ENCODE assay signal across 1 cellular context in the genomic region with DNA sequence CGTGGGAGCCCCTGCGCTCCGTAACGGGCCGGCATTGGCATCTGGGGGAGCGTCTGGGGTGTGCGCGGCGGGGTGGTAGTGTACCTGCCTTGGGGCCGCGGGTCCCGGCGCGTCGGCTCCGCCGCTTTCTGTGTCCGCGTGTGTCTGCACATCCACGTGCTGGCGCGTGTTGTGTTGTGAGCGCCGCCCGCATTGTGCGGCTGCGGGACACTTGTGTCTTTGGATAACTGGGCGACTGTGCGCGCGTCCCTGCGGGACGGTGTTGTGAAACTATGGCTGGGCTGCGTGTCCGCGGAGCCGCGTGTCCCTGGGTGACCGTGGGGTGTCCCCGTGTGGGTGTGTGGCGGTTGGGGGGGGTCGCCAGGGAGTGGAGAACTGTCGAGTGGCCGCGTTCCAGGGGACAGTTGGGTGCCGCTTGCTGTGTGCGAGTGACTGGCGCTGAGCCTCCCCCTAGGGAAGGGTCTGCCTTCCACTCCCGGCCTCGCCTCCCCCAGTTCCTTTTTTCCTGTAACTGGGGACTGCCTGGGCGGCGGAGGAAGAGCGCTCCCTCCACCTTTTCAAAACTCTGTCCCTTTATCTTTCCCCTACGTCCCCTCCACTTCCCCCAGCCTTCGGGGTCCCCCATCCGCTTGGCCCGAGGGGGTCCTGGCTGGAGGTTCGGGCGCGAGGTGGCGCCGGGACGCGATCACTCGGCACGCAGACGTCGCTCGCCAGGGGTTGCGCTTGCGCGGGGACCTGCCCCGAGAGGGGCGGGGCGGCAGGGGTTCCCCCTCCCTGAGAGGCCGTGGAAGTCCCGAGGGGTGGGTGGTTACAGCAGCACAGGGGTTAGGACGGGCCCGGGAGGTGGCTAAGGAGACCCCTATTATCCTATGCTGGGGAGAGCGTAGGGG.
TF ChIP-seq lines count a peak whose summit lies in the region.

No MANE protein-coding gene starts in this region.

TF ChIP-seq in HepG2, 621 proteins besides CTCF, POLR2A, EP300 and RAD21 (continued from another document and continues in another):
- TF ChIP-seq, protein P1, sequence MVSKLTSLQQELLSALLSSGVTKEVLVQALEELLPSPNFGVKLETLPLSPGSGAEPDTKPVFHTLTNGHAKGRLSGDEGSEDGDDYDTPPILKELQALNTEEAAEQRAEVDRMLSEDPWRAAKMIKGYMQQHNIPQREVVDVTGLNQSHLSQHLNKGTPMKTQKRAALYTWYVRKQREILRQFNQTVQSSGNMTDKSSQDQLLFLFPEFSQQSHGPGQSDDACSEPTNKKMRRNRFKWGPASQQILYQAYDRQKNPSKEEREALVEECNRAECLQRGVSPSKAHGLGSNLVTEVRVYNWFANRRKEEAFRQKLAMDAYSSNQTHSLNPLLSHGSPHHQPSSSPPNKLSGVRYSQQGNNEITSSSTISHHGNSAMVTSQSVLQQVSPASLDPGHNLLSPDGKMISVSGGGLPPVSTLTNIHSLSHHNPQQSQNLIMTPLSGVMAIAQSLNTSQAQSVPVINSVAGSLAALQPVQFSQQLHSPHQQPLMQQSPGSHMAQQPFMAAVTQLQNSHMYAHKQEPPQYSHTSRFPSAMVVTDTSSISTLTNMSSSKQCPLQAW (CRISPR knock-in tag; IDR thresholded peaks at IDR 0.05): no peak
- TF ChIP-seq ZNF788 (CRISPR knock-in tag; IDR thresholded peaks at IDR 0.05; ENCODE audit: borderline replicate concordance): no peak
- TF ChIP-seq GTF2F1 (IDR thresholded peaks at IDR 0.05; ENCODE audit: low read length): no peak
- TF ChIP-seq, protein P2, sequence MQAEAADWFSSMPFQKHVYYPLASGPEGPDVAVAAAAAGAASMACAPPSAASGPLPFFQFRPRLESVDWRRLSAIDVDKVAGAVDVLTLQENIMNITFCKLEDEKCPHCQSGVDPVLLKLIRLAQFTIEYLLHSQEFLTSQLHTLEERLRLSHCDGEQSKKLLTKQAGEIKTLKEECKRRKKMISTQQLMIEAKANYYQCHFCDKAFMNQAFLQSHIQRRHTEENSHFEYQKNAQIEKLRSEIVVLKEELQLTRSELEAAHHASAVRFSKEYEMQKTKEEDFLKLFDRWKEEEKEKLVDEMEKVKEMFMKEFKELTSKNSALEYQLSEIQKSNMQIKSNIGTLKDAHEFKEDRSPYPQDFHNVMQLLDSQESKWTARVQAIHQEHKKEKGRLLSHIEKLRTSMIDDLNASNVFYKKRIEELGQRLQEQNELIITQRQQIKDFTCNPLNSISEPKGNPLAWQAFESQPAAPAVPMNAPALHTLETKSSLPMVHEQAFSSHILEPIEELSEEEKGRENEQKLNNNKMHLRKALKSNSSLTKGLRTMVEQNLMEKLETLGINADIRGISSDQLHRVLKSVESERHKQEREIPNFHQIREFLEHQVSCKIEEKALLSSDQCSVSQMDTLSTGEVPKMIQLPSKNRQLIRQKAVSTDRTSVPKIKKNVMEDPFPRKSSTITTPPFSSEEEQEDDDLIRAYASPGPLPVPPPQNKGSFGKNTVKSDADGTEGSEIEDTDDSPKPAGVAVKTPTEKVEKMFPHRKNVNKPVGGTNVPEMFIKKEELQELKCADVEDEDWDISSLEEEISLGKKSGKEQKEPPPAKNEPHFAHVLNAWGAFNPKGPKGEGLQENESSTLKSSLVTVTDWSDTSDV (CRISPR knock-in tag; IDR thresholded peaks at IDR 0.05): 0 out of 2 replicates have a peak, but pooled peaks have one; percentile 74
- TF ChIP-seq REXO4 (CRISPR knock-in tag; IDR thresholded peaks at IDR 0.05; ENCODE audit: borderline replicate concordance): no peak
- TF ChIP-seq, protein P3, sequence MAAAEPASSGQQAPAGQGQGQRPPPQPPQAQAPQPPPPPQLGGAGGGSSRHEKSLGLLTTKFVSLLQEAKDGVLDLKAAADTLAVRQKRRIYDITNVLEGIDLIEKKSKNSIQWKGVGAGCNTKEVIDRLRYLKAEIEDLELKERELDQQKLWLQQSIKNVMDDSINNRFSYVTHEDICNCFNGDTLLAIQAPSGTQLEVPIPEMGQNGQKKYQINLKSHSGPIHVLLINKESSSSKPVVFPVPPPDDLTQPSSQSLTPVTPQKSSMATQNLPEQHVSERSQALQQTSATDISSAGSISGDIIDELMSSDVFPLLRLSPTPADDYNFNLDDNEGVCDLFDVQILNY (CRISPR knock-in tag; conservative IDR thresholded peaks at IDR 0.05): no peak
- TF ChIP-seq KLF9 (CRISPR knock-in tag; IDR thresholded peaks at IDR 0.05; ENCODE audit: low read depth): no peak
- no peak for TF ChIP-seq ZNF432 (CRISPR knock-in tag; IDR thresholded peaks at IDR 0.05; ENCODE audit: borderline replicate concordance)
- no peak for TF ChIP-seq ZSCAN30 (CRISPR knock-in tag; IDR thresholded peaks at IDR 0.05)
- TF ChIP-seq, protein P4, sequence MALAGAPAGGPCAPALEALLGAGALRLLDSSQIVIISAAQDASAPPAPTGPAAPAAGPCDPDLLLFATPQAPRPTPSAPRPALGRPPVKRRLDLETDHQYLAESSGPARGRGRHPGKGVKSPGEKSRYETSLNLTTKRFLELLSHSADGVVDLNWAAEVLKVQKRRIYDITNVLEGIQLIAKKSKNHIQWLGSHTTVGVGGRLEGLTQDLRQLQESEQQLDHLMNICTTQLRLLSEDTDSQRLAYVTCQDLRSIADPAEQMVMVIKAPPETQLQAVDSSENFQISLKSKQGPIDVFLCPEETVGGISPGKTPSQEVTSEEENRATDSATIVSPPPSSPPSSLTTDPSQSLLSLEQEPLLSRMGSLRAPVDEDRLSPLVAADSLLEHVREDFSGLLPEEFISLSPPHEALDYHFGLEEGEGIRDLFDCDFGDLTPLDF (CRISPR knock-in tag; IDR thresholded peaks at IDR 0.05): no peak
- TF ChIP-seq ZNF225 (CRISPR knock-in tag; IDR thresholded peaks at IDR 0.05): peak; percentile 61; the same call in 1 of the 2 replicates
- TF ChIP-seq, protein P5, sequence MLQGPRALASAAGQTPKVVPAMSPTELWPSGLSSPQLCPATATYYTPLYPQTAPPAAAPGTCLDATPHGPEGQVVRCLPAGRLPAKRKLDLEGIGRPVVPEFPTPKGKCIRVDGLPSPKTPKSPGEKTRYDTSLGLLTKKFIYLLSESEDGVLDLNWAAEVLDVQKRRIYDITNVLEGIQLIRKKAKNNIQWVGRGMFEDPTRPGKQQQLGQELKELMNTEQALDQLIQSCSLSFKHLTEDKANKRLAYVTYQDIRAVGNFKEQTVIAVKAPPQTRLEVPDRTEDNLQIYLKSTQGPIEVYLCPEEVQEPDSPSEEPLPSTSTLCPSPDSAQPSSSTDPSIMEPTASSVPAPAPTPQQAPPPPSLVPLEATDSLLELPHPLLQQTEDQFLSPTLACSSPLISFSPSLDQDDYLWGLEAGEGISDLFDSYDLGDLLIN (CRISPR knock-in tag; IDR thresholded peaks at IDR 0.05; ENCODE audit: borderline replicate concordance): no peak
- TF ChIP-seq, protein P6, sequence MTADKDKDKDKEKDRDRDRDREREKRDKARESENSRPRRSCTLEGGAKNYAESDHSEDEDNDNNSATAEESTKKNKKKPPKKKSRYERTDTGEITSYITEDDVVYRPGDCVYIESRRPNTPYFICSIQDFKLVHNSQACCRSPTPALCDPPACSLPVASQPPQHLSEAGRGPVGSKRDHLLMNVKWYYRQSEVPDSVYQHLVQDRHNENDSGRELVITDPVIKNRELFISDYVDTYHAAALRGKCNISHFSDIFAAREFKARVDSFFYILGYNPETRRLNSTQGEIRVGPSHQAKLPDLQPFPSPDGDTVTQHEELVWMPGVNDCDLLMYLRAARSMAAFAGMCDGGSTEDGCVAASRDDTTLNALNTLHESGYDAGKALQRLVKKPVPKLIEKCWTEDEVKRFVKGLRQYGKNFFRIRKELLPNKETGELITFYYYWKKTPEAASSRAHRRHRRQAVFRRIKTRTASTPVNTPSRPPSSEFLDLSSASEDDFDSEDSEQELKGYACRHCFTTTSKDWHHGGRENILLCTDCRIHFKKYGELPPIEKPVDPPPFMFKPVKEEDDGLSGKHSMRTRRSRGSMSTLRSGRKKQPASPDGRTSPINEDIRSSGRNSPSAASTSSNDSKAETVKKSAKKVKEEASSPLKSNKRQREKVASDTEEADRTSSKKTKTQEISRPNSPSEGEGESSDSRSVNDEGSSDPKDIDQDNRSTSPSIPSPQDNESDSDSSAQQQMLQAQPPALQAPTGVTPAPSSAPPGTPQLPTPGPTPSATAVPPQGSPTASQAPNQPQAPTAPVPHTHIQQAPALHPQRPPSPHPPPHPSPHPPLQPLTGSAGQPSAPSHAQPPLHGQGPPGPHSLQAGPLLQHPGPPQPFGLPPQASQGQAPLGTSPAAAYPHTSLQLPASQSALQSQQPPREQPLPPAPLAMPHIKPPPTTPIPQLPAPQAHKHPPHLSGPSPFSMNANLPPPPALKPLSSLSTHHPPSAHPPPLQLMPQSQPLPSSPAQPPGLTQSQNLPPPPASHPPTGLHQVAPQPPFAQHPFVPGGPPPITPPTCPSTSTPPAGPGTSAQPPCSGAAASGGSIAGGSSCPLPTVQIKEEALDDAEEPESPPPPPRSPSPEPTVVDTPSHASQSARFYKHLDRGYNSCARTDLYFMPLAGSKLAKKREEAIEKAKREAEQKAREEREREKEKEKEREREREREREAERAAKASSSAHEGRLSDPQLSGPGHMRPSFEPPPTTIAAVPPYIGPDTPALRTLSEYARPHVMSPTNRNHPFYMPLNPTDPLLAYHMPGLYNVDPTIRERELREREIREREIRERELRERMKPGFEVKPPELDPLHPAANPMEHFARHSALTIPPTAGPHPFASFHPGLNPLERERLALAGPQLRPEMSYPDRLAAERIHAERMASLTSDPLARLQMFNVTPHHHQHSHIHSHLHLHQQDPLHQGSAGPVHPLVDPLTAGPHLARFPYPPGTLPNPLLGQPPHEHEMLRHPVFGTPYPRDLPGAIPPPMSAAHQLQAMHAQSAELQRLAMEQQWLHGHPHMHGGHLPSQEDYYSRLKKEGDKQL (CRISPR knock-in tag; IDR thresholded peaks at IDR 0.05; ENCODE audit: low read depth): no peak
- TF ChIP-seq, protein P7, sequence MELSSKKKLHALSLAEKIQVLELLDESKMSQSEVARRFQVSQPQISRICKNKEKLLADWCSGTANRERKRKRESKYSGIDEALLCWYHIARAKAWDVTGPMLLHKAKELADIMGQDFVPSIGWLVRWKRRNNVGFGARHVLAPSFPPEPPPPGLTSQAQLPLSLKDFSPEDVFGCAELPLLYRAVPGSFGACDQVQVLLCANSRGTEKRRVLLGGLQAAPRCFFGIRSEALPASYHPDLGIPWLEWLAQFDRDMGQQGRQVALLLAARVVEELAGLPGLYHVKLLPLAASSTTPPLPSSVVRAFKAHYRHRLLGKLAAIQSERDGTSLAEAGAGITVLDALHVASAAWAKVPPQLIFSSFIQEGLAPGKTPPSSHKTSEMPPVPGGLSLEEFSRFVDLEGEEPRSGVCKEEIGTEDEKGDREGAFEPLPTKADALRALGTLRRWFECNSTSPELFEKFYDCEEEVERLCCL (CRISPR knock-in tag; IDR thresholded peaks at IDR 0.05; ENCODE audit: borderline replicate concordance): no peak
- TF ChIP-seq CBX1 (IDR thresholded peaks at IDR 0.05; ENCODE audit: low read depth): no peak
- no peak for TF ChIP-seq MTF2 (CRISPR knock-in tag; IDR thresholded peaks at IDR 0.05; ENCODE audit: borderline replicate concordance)
- no peak for TF ChIP-seq ZNF629 (CRISPR knock-in tag; conservative IDR thresholded peaks at IDR 0.05)
- TF ChIP-seq, protein P8, sequence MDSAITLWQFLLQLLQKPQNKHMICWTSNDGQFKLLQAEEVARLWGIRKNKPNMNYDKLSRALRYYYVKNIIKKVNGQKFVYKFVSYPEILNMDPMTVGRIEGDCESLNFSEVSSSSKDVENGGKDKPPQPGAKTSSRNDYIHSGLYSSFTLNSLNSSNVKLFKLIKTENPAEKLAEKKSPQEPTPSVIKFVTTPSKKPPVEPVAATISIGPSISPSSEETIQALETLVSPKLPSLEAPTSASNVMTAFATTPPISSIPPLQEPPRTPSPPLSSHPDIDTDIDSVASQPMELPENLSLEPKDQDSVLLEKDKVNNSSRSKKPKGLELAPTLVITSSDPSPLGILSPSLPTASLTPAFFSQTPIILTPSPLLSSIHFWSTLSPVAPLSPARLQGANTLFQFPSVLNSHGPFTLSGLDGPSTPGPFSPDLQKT (CRISPR knock-in tag; IDR thresholded peaks at IDR 0.05; ENCODE audit: borderline replicate concordance): no peak
- no peak for TF ChIP-seq EHMT2 (IDR thresholded peaks at IDR 0.05; ENCODE audit: borderline replicate concordance, low read depth, low read length)
- TF ChIP-seq CBX5 (CRISPR knock-in tag; IDR thresholded peaks at IDR 0.05; ENCODE audit: borderline replicate concordance): no peak
- no peak for TF ChIP-seq ZNF564 (CRISPR knock-in tag; IDR thresholded peaks at IDR 0.05)
- TF ChIP-seq KDM5B (CRISPR knock-in tag; IDR thresholded peaks at IDR 0.05; ENCODE audit: borderline replicate concordance): peak; percentile 38; the same call in 1 of the 2 replicates
- TF ChIP-seq GTF3A (CRISPR knock-in tag; conservative IDR thresholded peaks at IDR 0.05): no peak
- no peak for TF ChIP-seq ELF1 (CRISPR knock-in tag; IDR thresholded peaks at IDR 0.05)
- no peak for TF ChIP-seq ZNF441 (CRISPR knock-in tag; IDR thresholded peaks at IDR 0.05; ENCODE audit: borderline replicate concordance)
- TF ChIP-seq, protein P9, sequence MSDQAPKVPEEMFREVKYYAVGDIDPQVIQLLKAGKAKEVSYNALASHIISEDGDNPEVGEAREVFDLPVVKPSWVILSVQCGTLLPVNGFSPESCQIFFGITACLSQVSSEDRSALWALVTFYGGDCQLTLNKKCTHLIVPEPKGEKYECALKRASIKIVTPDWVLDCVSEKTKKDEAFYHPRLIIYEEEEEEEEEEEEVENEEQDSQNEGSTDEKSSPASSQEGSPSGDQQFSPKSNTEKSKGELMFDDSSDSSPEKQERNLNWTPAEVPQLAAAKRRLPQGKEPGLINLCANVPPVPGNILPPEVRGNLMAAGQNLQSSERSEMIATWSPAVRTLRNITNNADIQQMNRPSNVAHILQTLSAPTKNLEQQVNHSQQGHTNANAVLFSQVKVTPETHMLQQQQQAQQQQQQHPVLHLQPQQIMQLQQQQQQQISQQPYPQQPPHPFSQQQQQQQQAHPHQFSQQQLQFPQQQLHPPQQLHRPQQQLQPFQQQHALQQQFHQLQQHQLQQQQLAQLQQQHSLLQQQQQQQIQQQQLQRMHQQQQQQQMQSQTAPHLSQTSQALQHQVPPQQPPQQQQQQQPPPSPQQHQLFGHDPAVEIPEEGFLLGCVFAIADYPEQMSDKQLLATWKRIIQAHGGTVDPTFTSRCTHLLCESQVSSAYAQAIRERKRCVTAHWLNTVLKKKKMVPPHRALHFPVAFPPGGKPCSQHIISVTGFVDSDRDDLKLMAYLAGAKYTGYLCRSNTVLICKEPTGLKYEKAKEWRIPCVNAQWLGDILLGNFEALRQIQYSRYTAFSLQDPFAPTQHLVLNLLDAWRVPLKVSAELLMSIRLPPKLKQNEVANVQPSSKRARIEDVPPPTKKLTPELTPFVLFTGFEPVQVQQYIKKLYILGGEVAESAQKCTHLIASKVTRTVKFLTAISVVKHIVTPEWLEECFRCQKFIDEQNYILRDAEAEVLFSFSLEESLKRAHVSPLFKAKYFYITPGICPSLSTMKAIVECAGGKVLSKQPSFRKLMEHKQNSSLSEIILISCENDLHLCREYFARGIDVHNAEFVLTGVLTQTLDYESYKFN (CRISPR knock-in tag; conservative IDR thresholded peaks at IDR 0.05): no peak
- no peak for TF ChIP-seq MEF2D (CRISPR knock-in tag; IDR thresholded peaks at IDR 0.05)
- no peak for TF ChIP-seq TCF12 (IDR thresholded peaks at IDR 0.05)
- TF ChIP-seq TCF12 (CRISPR knock-in tag; IDR thresholded peaks at IDR 0.05): no peak
- TF ChIP-seq HMG20A (CRISPR knock-in tag; IDR thresholded peaks at IDR 0.05; ENCODE audit: borderline replicate concordance): no peak
- TF ChIP-seq HCFC1 (IDR thresholded peaks at IDR 0.05; ENCODE audit: low read depth, low read length): no peak
- TF ChIP-seq TARDBP (CRISPR knock-in tag; IDR thresholded peaks at IDR 0.05): no peak
- TF ChIP-seq ZNF12 (CRISPR knock-in tag; IDR thresholded peaks at IDR 0.05): no peak
- TF ChIP-seq CREB1 (IDR thresholded peaks at IDR 0.05): no peak
- TF ChIP-seq CREB1 (CRISPR knock-in tag; IDR thresholded peaks at IDR 0.05): no peak
- TF ChIP-seq TBX2 (CRISPR knock-in tag; IDR thresholded peaks at IDR 0.05; ENCODE audit: borderline replicate concordance): peak; percentile 35; the same call in 1 of the 2 replicates
- TF ChIP-seq ZBTB8A (CRISPR knock-in tag; IDR thresholded peaks at IDR 0.05; ENCODE audit: borderline replicate concordance, low read depth): no peak
- TF ChIP-seq ERF (CRISPR knock-in tag; IDR thresholded peaks at IDR 0.05): 0 out of 2 replicates have a peak, but pooled peaks have one; percentile 21
